Comparison of ENCODE assay signal across 8 cellular contexts in the genomic region with DNA sequence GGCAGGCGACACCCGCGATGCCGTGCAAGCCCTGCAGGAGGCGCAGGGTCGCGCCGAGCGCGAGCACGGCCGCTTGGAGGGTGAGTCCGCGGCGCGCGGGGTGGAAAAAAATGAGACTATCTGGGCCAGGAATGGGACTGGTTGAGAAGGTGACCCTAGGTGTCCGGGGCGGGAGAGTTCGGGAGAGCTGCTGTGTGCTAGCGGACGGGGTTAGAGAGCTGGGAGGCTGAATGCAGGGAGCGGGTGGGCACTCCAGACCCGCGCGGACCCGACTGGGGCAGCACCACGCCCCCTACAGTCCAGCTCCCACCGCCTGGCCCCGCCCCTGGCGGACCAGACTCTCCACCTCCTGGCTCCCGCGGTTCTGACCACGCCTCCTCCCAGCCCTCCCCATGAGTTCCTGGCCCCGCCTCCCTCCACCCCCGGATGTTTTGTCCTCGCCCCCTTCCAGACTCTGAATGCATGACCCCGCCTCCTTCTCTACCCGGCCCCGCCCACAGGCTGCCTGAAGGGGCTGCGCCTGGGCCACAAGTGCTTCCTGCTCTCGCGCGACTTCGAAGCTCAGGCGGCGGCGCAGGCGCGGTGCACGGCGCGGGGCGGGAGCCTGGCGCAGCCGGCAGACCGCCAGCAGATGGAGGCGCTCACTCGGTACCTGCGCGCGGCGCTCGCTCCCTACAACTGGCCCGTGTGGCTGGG. TPM values are rescaled to one million over a fixed set of nuclear protein-coding genes. Genes with fewer than 3 reads are reported as not detected.
DNase-seq lines count a peak whose midpoint lies in the region; ATAC-seq and TF ChIP-seq lines count a peak whose summit lies in the region.

No MANE protein-coding gene starts in this region.

- H3K9me3 ChIP-seq in thoracic aorta: no peaks in the 10 kb centered on the region

- H3K4me1 Mint-ChIP-seq in activated naive CD8-positive, alpha-beta T cell treated with anti-CD3 and anti-CD28 coated beads for 36 hours: peaks cover 35% of the 10 kb centered on the region
- H3K4me1 Mint-ChIP-seq in osteocyte (ENCODE audit: unreplicated experiment): peaks cover 22% of the 10 kb centered on the region

- no peaks in the 10 kb centered on the region for H3K27me3 ChIP-seq in thoracic aorta (replicated peaks; ENCODE audit: insufficient read depth)

- intact Hi-C loops in head of caudate nucleus (cut with DNase I): loop anchor here (5.0 kb wide), 1 partner anchor 58 kb away; no protein-coding TSS in a partner anchor

- ATAC-seq in GM21737 (IDR thresholded peaks at IDR 0.05; ENCODE audit: unreplicated experiment) (peak; percentile 72), SK-N-SH treated with all-trans-retinoic acid at 6 μM for 48 hours (peak; percentile 89), thoracic aorta (ENCODE audit: insufficient number of reproducible peaks, low FRiP score, low read depth) (peak; percentile 78)

- H3K4me1 ChIP-seq in thoracic aorta (ENCODE audit: control insufficient read depth in 1 of 2, low read depth in 2 of 2): peaks cover 2 to 20% of the 10 kb centered on the region in 2 donors

- peaks cover 12% of the 10 kb centered on the region for H3K36me3 Mint-ChIP-seq in activated naive CD8-positive, alpha-beta T cell treated with anti-CD3 and anti-CD28 coated beads for 36 hours
- no peaks in the 10 kb centered on the region for H3K36me3 Mint-ChIP-seq in osteocyte (ENCODE audit: unreplicated experiment)

- peak; percentile 89 for TF ChIP-seq CTCF in LNCAP (IDR thresholded peaks at IDR 0.05)
- TF ChIP-seq CTCF in osteocyte (IDR thresholded peaks at IDR 0.05): peak; percentile 76
- peak; percentile 51 for TF ChIP-seq CTCF in thoracic aorta (IDR thresholded peaks at IDR 0.05)

- peak overlapping the region; percentile 86 for H3K27ac Mint-ChIP-seq in activated naive CD8-positive, alpha-beta T cell treated with anti-CD3 and anti-CD28 coated beads for 36 hours
- peak overlapping the region; percentile 68 for H3K27ac Mint-ChIP-seq in osteocyte (ENCODE audit: unreplicated experiment)

- peak overlapping the region; percentile 65 for H3K4me3 ChIP-seq in thoracic aorta

- peak overlapping the region in 1 of 2 donors; percentile 0 for H3K27ac ChIP-seq in thoracic aorta

- peak; percentile 77 for DNase-seq in DMS 273 treated with DMSO at 0.1 percent for 48 hours (lab: John Stamatoyannopoulos, UW)
- DNase-seq in activated naive CD8-positive, alpha-beta T cell treated with anti-CD3 and anti-CD28 coated beads for 36 hours: peak; percentile 99
- peak; percentile 98 to 100 (median 99) for DNase-seq in head of caudate nucleus
- DNase-seq in osteocyte (ENCODE audit: extremely low spot score, unreplicated experiment): peak; percentile 99
- DNase-seq in thoracic aorta (ENCODE audit: low spot score): peak; percentile 82

- peaks cover 30% of the 10 kb centered on the region for H3K27me3 Mint-ChIP-seq in activated naive CD8-positive, alpha-beta T cell treated with anti-CD3 and anti-CD28 coated beads for 36 hours
- H3K27me3 Mint-ChIP-seq in osteocyte (ENCODE audit: unreplicated experiment): peaks cover 15% of the 10 kb centered on the region

- no peaks in the 10 kb centered on the region for H3K36me3 ChIP-seq in thoracic aorta

- H3K9me3 Mint-ChIP-seq in activated naive CD8-positive, alpha-beta T cell treated with anti-CD3 and anti-CD28 coated beads for 36 hours: no peaks in the 10 kb centered on the region
- H3K9me3 Mint-ChIP-seq in osteocyte (ENCODE audit: unreplicated experiment): no peaks in the 10 kb centered on the region

- peak overlapping the region; percentile 82 for H3K4me3 Mint-ChIP-seq in activated naive CD8-positive, alpha-beta T cell treated with anti-CD3 and anti-CD28 coated beads for 36 hours
- peak overlapping the region; percentile 88 for H3K4me3 Mint-ChIP-seq in osteocyte (ENCODE audit: unreplicated experiment)

TF ChIP-seq in SK-N-SH treated with all-trans-retinoic acid at 6 μM for 48 hours, 23 proteins besides CTCF, POLR2A, EP300 and RAD21:
- no peak for TF ChIP-seq RARB (CRISPR knock-in tag; IDR thresholded peaks at IDR 0.05)
- no peak for TF ChIP-seq ESRRG (CRISPR knock-in tag; IDR thresholded peaks at IDR 0.05)
- no peak for TF ChIP-seq ZNF565 (CRISPR knock-in tag; conservative IDR thresholded peaks at IDR 0.05; ENCODE audit: low read depth)
- TF ChIP-seq GLIS3 (CRISPR knock-in tag; IDR thresholded peaks at IDR 0.05): no peak
- no peak for TF ChIP-seq TOX (CRISPR knock-in tag; IDR thresholded peaks at IDR 0.05; ENCODE audit: borderline replicate concordance)
- no peak for TF ChIP-seq TCF4 (CRISPR knock-in tag; IDR thresholded peaks at IDR 0.05; ENCODE audit: borderline replicate concordance)
- no peak for TF ChIP-seq POU6F1 (CRISPR knock-in tag; IDR thresholded peaks at IDR 0.05; ENCODE audit: borderline replicate concordance, low read depth)
- TF ChIP-seq CREB5 (CRISPR knock-in tag; IDR thresholded peaks at IDR 0.05; ENCODE audit: low read depth): no peak
- no peak for TF ChIP-seq ZFP3 (CRISPR knock-in tag; IDR thresholded peaks at IDR 0.05)
- TF ChIP-seq ZFP30 (CRISPR knock-in tag; IDR thresholded peaks at IDR 0.05): no peak
- no peak for TF ChIP-seq SNAI2 (CRISPR knock-in tag; IDR thresholded peaks at IDR 0.05)

RNA-seq across cellular contexts. Expression of gene CLEC11A, which starts 1.5 kb away (rescaled TPM):
- 1 to 10 TPM; 2.2 to 3.1 TPM for total RNA-seq in activated naive CD8-positive, alpha-beta T cell treated with anti-CD3 and anti-CD28 coated beads for 36 hours
- total RNA-seq in osteocyte: 5.0 and 6.0 TPM in 2 replicates
- total RNA-seq in thoracic aorta: 10 to 100 TPM; 10.5 to 35.3 TPM

RNA-seq across cellular contexts. Expression of gene SHANK1, which starts 5.1 kb away (rescaled TPM):
- under 1 TPM; 0.04 to 0.12 TPM for total RNA-seq in activated naive CD8-positive, alpha-beta T cell treated with anti-CD3 and anti-CD28 coated beads for 36 hours
- total RNA-seq in osteocyte: 0.29 and 0.40 TPM in 2 replicates
- 1 to 10 TPM in 1 of 2 donors, under 1 TPM in 1; 0.28 to 1.6 TPM for total RNA-seq in thoracic aorta

RNA-seq across cellular contexts. Expression of gene GPR32, which starts 45.6 kb away (rescaled TPM):
- not detected for total RNA-seq in activated naive CD8-positive, alpha-beta T cell treated with anti-CD3 and anti-CD28 coated beads for 36 hours
- total RNA-seq in osteocyte (not detected in 2 replicates), thoracic aorta (not detected)
